Comparison of ENCODE assay signal across 36 cellular contexts in genomic region chr5:1443145-1443543, GRCh38. TPM values are rescaled to one million over a fixed set of nuclear protein-coding genes. Genes with fewer than 3 reads are reported as not detected.
"Had no signal": no experiment of that assay in that cellular context is flagged by ENCODE, and none has a peak within 500 bp of the region (broad histone marks: within the 10 kb centered on the region; RNA-seq: fewer than 3 reads in every experiment).

No MANE protein-coding gene starts in this region.

- H3K4me3 Mint-ChIP-seq: activated naive CD4-positive, alpha-beta T cell treated with anti-CD3 and anti-CD28 coated beads, Interleukin-2, amount 50 U/mL, for 24 hours; activated naive CD8-positive, alpha-beta T cell treated with anti-CD3 and anti-CD28 coated beads, Interleukin-2, amount 50 U/mL, for 24 hours; activated T-cell treated with anti-CD3 and anti-CD28 coated beads, Interleukin-2, amount 50 U/mL, for 4 hours; neural crest cell; stimulated activated naive CD8-positive, alpha-beta T cell treated with anti-CD3 and anti-CD28 coated beads, Interleukin-15, Interleukin-2, amounts not matched to agents 100 ng/mL and 50 ng/mL, for 24 hours had no signal

- H3K9me3 ChIP-seq: gastrocnemius medialis, left lung, lower lobe of right lung, thoracic aorta, uterus had no signal

- H3K27ac ChIP-seq: breast epithelium, gastrocnemius medialis, hepatocyte, left lung, lower lobe of right lung, skin epidermis, thoracic aorta, uterus, WERI-Rb-1 had no signal

- H3K9me3 Mint-ChIP-seq: activated T-helper 2 cell treated with anti-CD3 and anti-CD28 coated beads, Interferon-gamma antibody, Interleukin-2, Interleukin-4, amounts not matched to agents 10 μg/mL and 5 μg/mL and 100 μg/mL, durations not matched to agents 14 hours and 24 hours and 36 hours had no signal

- H3K4me2 ChIP-seq: hepatocyte had no signal

- H2AFZ ChIP-seq: hepatocyte had no signal

- H3K4me3 ChIP-seq: breast epithelium, gastrocnemius medialis, hepatocyte, left lung, lower lobe of right lung, skin epidermis, thoracic aorta, uterus had no signal

- H3K36me3 ChIP-seq: breast epithelium, gastrocnemius medialis, left lung, lower lobe of right lung, thoracic aorta, uterus, WERI-Rb-1 had no signal

- ATAC-seq: activated CD4-positive, CD25-positive, alpha-beta regulatory T cell treated with anti-CD3 and anti-CD28 coated beads, Interleukin-2, amount 50 U/mL, for 24 hours; activated naive CD8-positive, alpha-beta T cell treated with anti-CD3 and anti-CD28 coated beads, Interleukin-2, amount 50 U/mL, for 24 hours; activated T-cell treated with anti-CD3 and anti-CD28 coated beads, Interleukin-2, amount 50 U/mL, for 4 hours; gastrocnemius medialis; left lung; lower lobe of right lung; naive thymus-derived CD8-positive, alpha-beta T cell; sciatic nerve; stimulated activated effector memory CD8-positive, alpha-beta T cell treated with anti-CD3 and anti-CD28 coated beads, Interleukin-12 subunit alpha, Interleukin-12 subunit beta, amount 100 ng/mL, for 72 hours had no signal

- H3K36me3 Mint-ChIP-seq: activated naive CD4-positive, alpha-beta T cell treated with anti-CD3 and anti-CD28 coated beads, Interleukin-2, amount 50 U/mL, for 24 hours; stimulated activated effector memory CD8-positive, alpha-beta T cell treated with anti-CD3 and anti-CD28 coated beads, Interleukin-12 subunit alpha, Interleukin-12 subunit beta, amount 100 ng/mL, for 72 hours had no signal

- H3K79me2 ChIP-seq: hepatocyte had no signal

- FAIRE-seq: kidney had no signal

- H3K27ac Mint-ChIP-seq: activated naive CD4-positive, alpha-beta T cell treated with anti-CD3 and anti-CD28 coated beads, Interleukin-2, amount 50 U/mL, for 24 hours; activated naive CD8-positive, alpha-beta T cell treated with anti-CD3 and anti-CD28 coated beads, Interleukin-2, amount 50 U/mL, for 24 hours; activated T-helper 2 cell treated with anti-CD3 and anti-CD28 coated beads, Interferon-gamma antibody, Interleukin-2, Interleukin-4, amounts not matched to agents 10 μg/mL and 5 μg/mL and 100 μg/mL, durations not matched to agents 14 hours and 24 hours and 36 hours; naive thymus-derived CD8-positive, alpha-beta T cell; progenitor cell of endocrine pancreas; stimulated activated effector memory CD8-positive, alpha-beta T cell treated with anti-CD3 and anti-CD28 coated beads, Interleukin-12 subunit alpha, Interleukin-12 subunit beta, amount 100 ng/mL, for 72 hours; stimulated activated naive CD8-positive, alpha-beta T cell treated with anti-CD3 and anti-CD28 coated beads, Interleukin-15, Interleukin-2, amounts not matched to agents 100 ng/mL and 50 ng/mL, for 24 hours had no signal

- H3K4me1 ChIP-seq: gastrocnemius medialis had no signal

- DNase-seq: activated CD4-positive, alpha-beta T cell treated with anti-CD3 and anti-CD28 coated beads for 48 hours; activated CD4-positive, alpha-beta T cell treated with anti-CD3 and anti-CD28 coated beads, Interleukin-2, amount 50 U/mL, for 48 hours; activated naive CD8-positive, alpha-beta T cell treated with anti-CD3 and anti-CD28 coated beads, Interleukin-2, amount 50 U/mL, for 24 hours; activated T-cell treated with anti-CD3 and anti-CD28 coated beads, Interleukin-2, amount 50 U/mL, for 4 hours; amygdala; central memory CD4-positive, alpha-beta T cell; dermis blood vessel endothelial cell; effector CD8-positive, alpha-beta T cell; erythroblast; gastrocnemius medialis; kidney; lower lobe of right lung; mesenchymal stem cell; stimulated activated CD4-positive, alpha-beta T cell treated with anti-CD3 and anti-CD28 coated beads, Interleukin-12 subunit alpha, Interleukin-12 subunit beta, amount 100 ng/mL, for 4 hours; stimulated activated CD4-positive, alpha-beta T cell treated with anti-CD3 and anti-CD28 coated beads, Interleukin-4, amount 100 ng/mL, for 24 hours; T-helper 9 cell; trophoblast cell; uterus; WERI-Rb-1 had no signal

RNA-seq across cellular contexts. Expression of gene SLC6A3, which starts 2.1 kb away (rescaled TPM):
- total RNA-seq: activated T-cell treated with anti-CD3 and anti-CD28 coated beads, Interleukin-2, amount 50 U/mL, for 4 hours; activated T-helper 2 cell treated with anti-CD3 and anti-CD28 coated beads, Interferon-gamma antibody, Interleukin-2, Interleukin-4, amounts not matched to agents 10 μg/mL and 5 μg/mL and 100 μg/mL, durations not matched to agents 14 hours and 24 hours and 36 hours; dermis blood vessel endothelial cell; gastrocnemius medialis; hepatocyte; osteocyte; progenitor cell of endocrine pancreas; renal cortical epithelial cell; sciatic nerve; T-helper 1 cell treated with Interleukin-12 subunit alpha and Interleukin-12 subunit beta and Interleukin-4 antibody, amounts not matched to agents 30 ng/mL and 1 ng/mL, for 36 hours had no signal
- polyA plus RNA-seq: hepatocyte had no signal
